In the genomic region with DNA sequence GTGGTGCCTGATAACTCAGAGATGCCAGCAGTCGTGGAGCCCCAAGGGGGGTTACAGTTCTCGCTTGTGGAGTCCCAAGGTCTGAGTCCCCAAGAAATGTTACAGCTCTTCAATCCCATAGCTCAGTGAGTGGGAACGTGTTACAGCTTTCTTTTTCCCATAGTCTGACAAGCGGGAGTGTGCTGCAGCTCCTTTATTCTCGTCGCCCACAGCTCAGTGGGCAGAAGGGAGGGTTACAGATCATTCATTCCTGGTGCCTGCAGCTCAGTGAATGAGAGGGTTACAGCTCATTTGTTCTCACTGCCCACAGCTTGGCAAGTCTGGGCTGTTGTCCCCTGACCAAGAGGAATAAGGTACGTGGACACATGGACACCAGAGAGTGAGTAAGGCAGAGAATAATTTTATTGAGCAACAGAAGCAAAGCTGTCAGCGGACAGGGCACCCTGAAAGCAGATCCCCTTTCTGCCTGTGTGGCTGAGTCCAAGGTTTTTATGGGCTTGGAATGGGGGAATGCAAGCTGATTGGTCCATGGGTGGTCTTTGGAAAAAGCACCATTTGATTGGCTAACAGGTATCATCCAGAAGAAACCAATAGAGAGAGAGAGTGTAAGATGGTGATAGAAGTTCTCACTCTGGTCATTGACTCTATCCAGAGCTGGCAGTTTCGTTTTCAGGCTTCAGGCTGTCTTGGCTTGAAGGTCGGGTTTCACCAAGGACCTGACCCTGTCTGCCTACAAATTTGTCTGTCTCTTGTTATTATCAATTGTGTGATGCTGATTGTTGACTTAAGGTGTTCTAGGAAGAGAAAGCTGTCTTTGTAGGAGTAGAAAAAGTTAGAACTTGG, we compare ENCODE assay signal across 27 cellular contexts. TPM values are rescaled to one million over a fixed set of nuclear protein-coding genes. Genes with fewer than 3 reads are reported as not detected.
A peak's percentile ranks its signal among the peaks of the same experiment; 100 is the strongest.
DNase-seq lines count a peak whose midpoint lies in the region; ATAC-seq, FAIRE-seq and TF ChIP-seq lines count a peak whose summit lies in the region.
"Had no signal": no experiment of that assay in that cellular context is flagged by ENCODE, and none has a peak within 500 bp of the region (broad histone marks: within the 10 kb centered on the region; RNA-seq: fewer than 3 reads in every experiment).

No MANE protein-coding gene starts in this region.

- no peak overlapping the region for H2BK15ac ChIP-seq in mesenchymal stem cell (ENCODE audit: low read depth, poor library complexity, severe bottlenecking)

- peak overlapping the region; percentile 86 for H2AK5ac ChIP-seq in mesenchymal stem cell (ENCODE audit: low read length, severe bottlenecking)

- H3K79me2 ChIP-seq in HepG2 (ENCODE audit: insufficient read depth, low read length): no peaks in the 10 kb centered on the region

- peak; percentile 45; the same call in 2 of the 3 replicates for ATAC-seq in HepG2
- no peak for ATAC-seq in right lobe of liver
- ATAC-seq in gastrocnemius medialis: no peak
- ATAC-seq: HCT116, PC-3 had no signal

- POLR2A ChIA-PET in HepG2 (lab: Yijun Ruan, JAX): no interaction called here

- in situ Hi-C loops in HepG2 (cut with HindIII; ENCODE audit: extremely low pct_ligation_motif_present, low pct_unique_long_range_greater_than_20kb) (no loop called here), GM13977 (cut with MboI; ENCODE audit: low pct_unique_long_range_greater_than_20kb, low sequenced_read_pairs, unreplicated experiment) (no loop called here), gastrocnemius medialis (cut with MboI; ENCODE audit: low sequenced_read_pairs in 4 of 4) (loop anchor here in 1 of 4 donors (25.0 kb wide), 1 partner anchor 309 kb away; no protein-coding TSS in a partner anchor)

- no peak for TF ChIP-seq RAD21 in HepG2 (CRISPR knock-in tag; IDR thresholded peaks at IDR 0.05)

- TF ChIP-seq POLR2A in HepG2 (IDR thresholded peaks at IDR 0.05; ENCODE audit: insufficient read depth in 1 of 2, low read depth in 2 of 2, low read length in 2 of 2): no peak
- no peak for TF ChIP-seq POLR2A in right lobe of liver (IDR thresholded peaks at IDR 0.05)
- TF ChIP-seq POLR2A in gastrocnemius medialis (IDR thresholded peaks at IDR 0.05): no peak

- H3K4me3 Mint-ChIP-seq in chondrocyte (ENCODE audit: unreplicated experiment): no peak overlapping the region
- no peak overlapping the region for H3K4me3 Mint-ChIP-seq in type B pancreatic cell
- no peak overlapping the region for H3K4me3 Mint-ChIP-seq in activated naive CD4-positive, alpha-beta T cell treated with anti-CD3 and anti-CD28 coated beads for 36 hours
- H3K4me3 Mint-ChIP-seq: CD14-positive monocyte; CD8-positive, alpha-beta memory T cell had no signal

- intact Hi-C loops in HepG2 (cut with micrococcal nuclease; ENCODE audit: unreplicated experiment) (no loop called here), right lobe of liver (cut with DNase I) (no loop called here), gastrocnemius medialis (cut with DNase I; ENCODE audit: low total_unique reads) (no loop called here)
- intact Hi-C loops in activated naive CD4-positive, alpha-beta T cell treated with anti-CD3 and anti-CD28 coated beads for 36 hours (cut with micrococcal nuclease): no loop called here

- H3K36me3 ChIP-seq in HepG2 (replicated peaks in 1 of 2; ENCODE audit: control insufficient read depth in 1 of 2, insufficient read depth in 2 of 2, low read length in 2 of 2) (no peaks in the 10 kb centered on the region), right lobe of liver (peaks cover 0 to 6% (median 1%) of the 10 kb centered on the region in 4 donors), mesenchymal stem cell (ENCODE audit: control insufficient read depth in 1 of 2, insufficient read depth in 2 of 2, low read depth in 1 of 2, low read length in 2 of 2) (peaks cover 14 to 18% of the 10 kb centered on the region in 2 experiments), gastrocnemius medialis (peaks cover 0 to 10% of the 10 kb centered on the region in 2 donors)
- H3K36me3 ChIP-seq: BE2C had no signal

- peak overlapping the region in 1 of 2 experiments; percentile 91 for H2BK12ac ChIP-seq in mesenchymal stem cell (ENCODE audit: low read length in 2 of 2)

- H3K4me1 Mint-ChIP-seq in chondrocyte (ENCODE audit: low read depth) (peaks cover 81% of the 10 kb centered on the region), type B pancreatic cell (ENCODE audit: unreplicated experiment) (peaks cover 5% of the 10 kb centered on the region)
- peaks cover 6% of the 10 kb centered on the region for H3K4me1 Mint-ChIP-seq in activated naive CD4-positive, alpha-beta T cell treated with anti-CD3 and anti-CD28 coated beads for 36 hours (ENCODE audit: low read depth)
- H3K4me1 Mint-ChIP-seq: CD8-positive, alpha-beta memory T cell had no signal

- no peak overlapping the region for H2BK5ac ChIP-seq in mesenchymal stem cell (ENCODE audit: low read depth, low read length, poor library complexity, severe bottlenecking)

- H3K9ac ChIP-seq in HepG2 (ENCODE audit: insufficient read depth, low read depth, low read length) (no peak overlapping the region), mesenchymal stem cell (ENCODE audit: low read length) (no peak overlapping the region)
- H3K9ac ChIP-seq: KMS-11, SK-N-SH had no signal

- no peak for TF ChIP-seq CTCF in HepG2 (CRISPR knock-in tag; IDR thresholded peaks at IDR 0.05)
- TF ChIP-seq CTCF in right lobe of liver (IDR thresholded peaks at IDR 0.05): no peak
- no peak for TF ChIP-seq CTCF in chondrocyte (IDR thresholded peaks at IDR 0.05)
- TF ChIP-seq CTCF in type B pancreatic cell (conservative IDR thresholded peaks at IDR 0.05): no peak
- no peak for TF ChIP-seq CTCF in GM13977 (IDR thresholded peaks at IDR 0.05; ENCODE audit: extremely low read depth, insufficient read depth, missing control alignments)
- TF ChIP-seq CTCF in gastrocnemius medialis (IDR thresholded peaks at IDR 0.05 in 4 of 5, conservative IDR thresholded peaks at IDR 0.05 in 1 of 5): no peak

- H3K4me1 ChIP-seq in HepG2 (ENCODE audit: insufficient read depth, low read length) (no peaks in the 10 kb centered on the region), right lobe of liver (peaks cover 0 to 22% (median 9%) of the 10 kb centered on the region in 4 donors), mesenchymal stem cell (ENCODE audit: control insufficient read depth, insufficient read depth, low read depth, low read length) (peaks cover 14% of the 10 kb centered on the region), gastrocnemius medialis (peaks cover 8 to 10% of the 10 kb centered on the region in 2 donors)
- H3K4me1 ChIP-seq: BE2C had no signal

- no peak for DNase-seq in HepG2 (ENCODE audit: low spot score)
- DNase-seq in right lobe of liver: no peak
- DNase-seq in chondrocyte (ENCODE audit: low spot score): no peak
- DNase-seq in mesenchymal stem cell: no peak
- DNase-seq in type B pancreatic cell (ENCODE audit: extremely low spot score, unreplicated experiment): no peak
- DNase-seq in GM13977 (ENCODE audit: low spot score): no peak
- no peak for DNase-seq in gastrocnemius medialis
- no peak for DNase-seq in activated naive CD4-positive, alpha-beta T cell treated with anti-CD3 and anti-CD28 coated beads for 36 hours
- DNase-seq: 8988T; ACHN; BE2C; CD8-positive, alpha-beta memory T cell; DMS79 treated with DMSO at 0.1 percent for 48 hours; GF-D8; NCI-H1048; NCI-H1417; NCI-H187; NCI-H2081 treated with DMSO at 0.1 percent for 48 hours; NCI-H446; NCI-H524 treated with DMSO at 0.1 percent for 48 hours; PC-3; SK-N-SH had no signal

- H3K27ac Mint-ChIP-seq in chondrocyte (ENCODE audit: unreplicated experiment) (peak overlapping the region; percentile 68), type B pancreatic cell (peak overlapping the region; percentile 9)
- H3K27ac Mint-ChIP-seq in activated naive CD4-positive, alpha-beta T cell treated with anti-CD3 and anti-CD28 coated beads for 36 hours: no peak overlapping the region

- H3K4ac ChIP-seq in mesenchymal stem cell (ENCODE audit: low read depth in 1 of 2, low read length in 2 of 2): peak overlapping the region in 1 of 2 experiments; percentile 40

- H3K27me3 Mint-ChIP-seq in chondrocyte (ENCODE audit: low read depth) (no peaks in the 10 kb centered on the region), type B pancreatic cell (no peaks in the 10 kb centered on the region)
- peaks cover 14% of the 10 kb centered on the region for H3K27me3 Mint-ChIP-seq in activated naive CD4-positive, alpha-beta T cell treated with anti-CD3 and anti-CD28 coated beads for 36 hours (ENCODE audit: low read depth)

- no peak overlapping the region for H2BK120ac ChIP-seq in mesenchymal stem cell (ENCODE audit: low read depth, low read length)

- CTCF ChIA-PET in HepG2 (lab: Yijun Ruan, JAX; ENCODE audit: low intra/inter-chr PET ratio, low total read pairs): no interaction called here
- CTCF ChIA-PET in activated naive CD4-positive, alpha-beta T cell treated with anti-CD3 and anti-CD28 coated beads for 36 hours (lab: Charles Lee): interaction anchor here (1.1 kb wide), 1 partner anchor 16 kb away, joined by 4 read pairs; no protein-coding TSS in a partner anchor

- no TSS peak for BruUV-seq in HepG2 (replicated peaks; lab: Mats Ljungman, UMichigan)

- no peak overlapping the region for H3K4me2 ChIP-seq in HepG2 (ENCODE audit: low read depth, low read length)
- H3K4me2 ChIP-seq in mesenchymal stem cell (ENCODE audit: low read length, poor library complexity, severe bottlenecking): no peak overlapping the region
- H3K4me2 ChIP-seq: KMS-11, SK-N-SH had no signal

- H4K20me1 ChIP-seq in HepG2 (ENCODE audit: insufficient read depth, low read length): no peaks in the 10 kb centered on the region

- no peak overlapping the region for H2AFZ ChIP-seq in HepG2 (ENCODE audit: low read length)
- H2AFZ ChIP-seq in mesenchymal stem cell (ENCODE audit: low read depth, low read length): no peak overlapping the region

- H3K9me3 Mint-ChIP-seq in chondrocyte (ENCODE audit: low read depth) (no peaks in the 10 kb centered on the region), type B pancreatic cell (peaks cover 9% of the 10 kb centered on the region)
- H3K9me3 Mint-ChIP-seq in activated naive CD4-positive, alpha-beta T cell treated with anti-CD3 and anti-CD28 coated beads for 36 hours: peaks cover 5% of the 10 kb centered on the region

- no peak overlapping the region for H3K23ac ChIP-seq in mesenchymal stem cell (ENCODE audit: low read length in 2 of 2)

- peak overlapping the region in 1 of 2 experiments; percentile 80 for H3K14ac ChIP-seq in mesenchymal stem cell (ENCODE audit: low read length in 2 of 2)

- H3K18ac ChIP-seq in mesenchymal stem cell (ENCODE audit: low read depth in 1 of 2, low read length in 2 of 2): peak overlapping the region; percentile 72 to 80

- WGBS in HepG2 (ENCODE audit: low lambda C conversion rate): 47% methylated on average over 10 of the region's 10 CpGs
- WGBS in right lobe of liver (ENCODE audit: insufficient coverage, low coverage, low lambda C conversion rate, missing lambda C conversion rate): 98% methylated on average over 8 of the region's 10 CpGs
- WGBS in mesenchymal stem cell: 97% methylated on average over 10 of the region's 10 CpGs

- H4K8ac ChIP-seq in mesenchymal stem cell (ENCODE audit: low read length): no peak overlapping the region

- peak overlapping the region; percentile 25 for H4K91ac ChIP-seq in mesenchymal stem cell (ENCODE audit: low read length)

- FAIRE-seq in HepG2 (lab: Jason Lieb, UNC): no peak
- FAIRE-seq: GM12891, GM19239 had no signal

- peaks cover 15% of the 10 kb centered on the region for H3K36me3 Mint-ChIP-seq in chondrocyte (ENCODE audit: low read depth)
- H3K36me3 Mint-ChIP-seq in type B pancreatic cell: peaks cover 43% of the 10 kb centered on the region
- peaks cover 2% of the 10 kb centered on the region for H3K36me3 Mint-ChIP-seq in activated naive CD4-positive, alpha-beta T cell treated with anti-CD3 and anti-CD28 coated beads for 36 hours (ENCODE audit: low read depth)
- H3K36me3 Mint-ChIP-seq: CD8-positive, alpha-beta memory T cell had no signal

- H3K27me3 ChIP-seq in HepG2 (ENCODE audit: control insufficient read depth in 1 of 2, insufficient read depth in 2 of 2, low read length in 2 of 2) (no peaks in the 10 kb centered on the region), right lobe of liver (no peaks in the 10 kb centered on the region), mesenchymal stem cell (ENCODE audit: control insufficient read depth in 1 of 2, insufficient read depth in 1 of 2, low read length in 2 of 2) (no peaks in the 10 kb centered on the region), gastrocnemius medialis (no peaks in the 10 kb centered on the region)
- H3K27me3 ChIP-seq: BE2C had no signal

- H3K27ac ChIP-seq in HepG2 (ENCODE audit: extremely low read length, insufficient read depth, low read length) (no peak overlapping the region), right lobe of liver (no peak overlapping the region), mesenchymal stem cell (ENCODE audit: low read length, poor library complexity, severe bottlenecking) (peak overlapping the region; percentile 62), gastrocnemius medialis (no peak overlapping the region)
- H3K27ac ChIP-seq: KMS-11 had no signal

- no peak overlapping the region for H3K4me3 ChIP-seq in HepG2 (replicated peaks in 1 of 3; ENCODE audit: insufficient read depth in 1 of 3, low read depth in 2 of 3, low read length in 3 of 3)
- H3K4me3 ChIP-seq in right lobe of liver: no peak overlapping the region
- H3K4me3 ChIP-seq in mesenchymal stem cell (ENCODE audit: insufficient read depth in 1 of 2, low read depth in 1 of 2, low read length in 2 of 2): no peak overlapping the region
- no peak overlapping the region for H3K4me3 ChIP-seq in gastrocnemius medialis

- TF ChIP-seq EP300 in HepG2 (IDR thresholded peaks at IDR 0.05; ENCODE audit: low read depth in 2 of 2, low read length in 2 of 2): no peak
- TF ChIP-seq EP300 in HepG2 (CRISPR knock-in tag; IDR thresholded peaks at IDR 0.05; ENCODE audit: borderline replicate concordance): no peak

- H3K9me3 ChIP-seq in HepG2 (ENCODE audit: low read length): no peaks in the 10 kb centered on the region
- peaks cover 0 to 4% (median 0%) of the 10 kb centered on the region in 4 donors for H3K9me3 ChIP-seq in right lobe of liver
- H3K9me3 ChIP-seq in mesenchymal stem cell (ENCODE audit: control insufficient read depth, low read length): peaks cover 10% of the 10 kb centered on the region
- peaks cover 0 to 7% (median 6%) of the 10 kb centered on the region in 3 donors for H3K9me3 ChIP-seq in gastrocnemius medialis
- H3K9me3 ChIP-seq: BE2C, SK-N-SH had no signal

- peaks cover 7% of the 10 kb centered on the region for H3K79me1 ChIP-seq in mesenchymal stem cell (replicated peaks; ENCODE audit: low read length, poor library complexity, severe bottlenecking)

RNA-seq across cellular contexts. Expression of a gene that starts 16.4 kb away (rescaled TPM):
- total RNA-seq in HepG2 (2016; rRNA removed; fragmentation: Illumina TruSeq; extraction: Trizol) (1.2 and 2.2 TPM in 2 replicates), right lobe of liver (10 to 100 TPM in 5 of 6 experiments, 1 to 10 TPM in 1; 9.8 to 20.7 (median 14.3) TPM), chondrocyte (51.5 to 72.5 TPM (median 54.6 TPM) in 3 replicates), type B pancreatic cell (ENCODE audit: low replicate concordance) (22.1 and 49.6 TPM in 2 replicates), gastrocnemius medialis (10 to 100 TPM in 3 of 4 donors, 1 to 10 TPM in 1; 4.5 to 15.5 (median 12.4) TPM)
- 1.1 TPM in 2 replicates for total RNA-seq in HepG2 (2016; cell fraction: cytosol; rRNA removed; fragmentation: Illumina TruSeq; extraction: Trizol; ENCODE audit: low read depth)
- total RNA-seq in HepG2 (2016; cell fraction: insoluble cytoplasmic fraction; rRNA removed; fragmentation: Illumina TruSeq; extraction: Trizol): 2.3 and 3.0 TPM in 2 replicates
- 1.4 TPM in 2 replicates for total RNA-seq in HepG2 (2016; cell fraction: membrane; rRNA removed; fragmentation: Illumina TruSeq; extraction: Trizol)
- total RNA-seq in HepG2 (2016; cell fraction: nucleus; rRNA removed; fragmentation: Illumina TruSeq; extraction: Trizol): 2.8 and 3.1 TPM in 2 replicates
- polyA plus RNA-seq in HepG2 (2011; rRNA removed): 1.9 and 2.4 TPM in 2 replicates
- polyA plus RNA-seq in HepG2 (2011; cell fraction: cytosol; rRNA removed): 0.67 and 0.81 TPM in 2 replicates
- 9.2 and 10.0 TPM in 2 replicates for polyA plus RNA-seq in HepG2 (2011; cell fraction: nucleus; rRNA removed)
- 1.4 and 1.6 TPM in 2 replicates for polyA plus RNA-seq in HepG2 (2012)
- polyA plus RNA-seq in HepG2 (2016; cell fraction: cytosol; fragmentation: Illumina TruSeq; extraction: Trizol; ENCODE audit: low read depth): 0.18 and 0.36 TPM in 2 replicates
- 0.72 and 0.83 TPM in 2 replicates for polyA plus RNA-seq in HepG2 (2016; cell fraction: insoluble cytoplasmic fraction; fragmentation: Illumina TruSeq; extraction: Trizol; ENCODE audit: low read depth)
- 0.69 and 0.73 TPM in 2 replicates for polyA plus RNA-seq in HepG2 (2016; cell fraction: membrane; fragmentation: Illumina TruSeq; extraction: Trizol; ENCODE audit: low read depth)
- 3.2 and 4.7 TPM in 2 replicates for polyA plus RNA-seq in HepG2 (2016; cell fraction: nucleus; fragmentation: Illumina TruSeq; extraction: Trizol; ENCODE audit: insufficient read depth, low read depth)
- polyA minus RNA-seq in HepG2 (2011; rRNA and poly(A)+ RNA removed; ENCODE audit: low replicate concordance): 2.2 and 14.0 TPM in 2 replicates
- polyA minus RNA-seq in HepG2 (2011; cell fraction: cytosol; rRNA and poly(A)+ RNA removed): 1.5 and 7.3 TPM in 2 replicates
- 9.5 and 10.7 TPM in 2 replicates for polyA minus RNA-seq in HepG2 (2011; cell fraction: nucleus; rRNA and poly(A)+ RNA removed)
- 12.7 TPM for polyA plus RNA-seq in mesenchymal stem cell (2013, experiment 1 of 2)
- polyA plus RNA-seq in mesenchymal stem cell (2013, experiment 2 of 2): 12.3 TPM
- 1 to 10 TPM; 1.8 to 2.4 TPM for total RNA-seq in activated naive CD4-positive, alpha-beta T cell treated with anti-CD3 and anti-CD28 coated beads for 36 hours
- polyA plus RNA-seq: CD8-positive, alpha-beta memory T cell had no signal
